In the genomic region with DNA sequence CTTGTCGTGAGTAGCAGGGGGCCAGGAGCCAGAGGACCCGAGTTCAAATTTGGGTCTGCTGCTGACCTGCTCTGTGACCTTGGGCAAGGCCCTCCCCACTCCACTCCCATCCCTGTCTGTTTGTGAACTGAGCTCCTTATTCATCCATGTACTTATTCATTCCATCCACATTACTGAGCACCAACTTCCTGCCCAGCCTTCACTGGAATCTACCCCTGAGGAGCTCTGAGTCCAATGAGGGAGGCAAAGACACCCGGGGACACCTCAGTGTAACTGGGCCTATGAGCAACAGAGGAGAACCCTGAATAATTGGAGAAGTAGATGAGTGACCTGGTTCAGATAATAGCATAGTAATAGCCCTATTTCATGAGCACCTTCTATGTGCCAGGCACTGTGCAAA, we compare ENCODE assay signal across 14 cellular contexts. TPM values are rescaled to one million over a fixed set of nuclear protein-coding genes. Genes with fewer than 3 reads are reported as not detected.
A peak's percentile ranks its signal among the peaks of the same experiment; 100 is the strongest.
DNase-seq lines count a peak whose midpoint lies in the region; ATAC-seq and TF ChIP-seq lines count a peak whose summit lies in the region.
"Had no signal": no experiment of that assay in that cellular context is flagged by ENCODE, and none has a peak within 500 bp of the region (broad histone marks: within the 10 kb centered on the region; RNA-seq: fewer than 3 reads in every experiment).

No MANE protein-coding gene starts in this region.

- no peak overlapping the region for H3K27ac ChIP-seq in brain microvascular endothelial cell
- H3K27ac ChIP-seq in prostate gland = no peak overlapping the region
- H3K27ac ChIP-seq: BLaER1 treated with 17β-estradiol and CSF1 and Interleukin-3, amounts not matched to agents 10 nM and 100 nM; pancreas had no signal

- no peak overlapping the region for H3K4me3 ChIP-seq in AG10803 (ENCODE audit: low read length)
- no peak overlapping the region for H3K4me3 ChIP-seq in brain microvascular endothelial cell (ENCODE audit: low read depth, low read length)
- no peak overlapping the region for H3K4me3 ChIP-seq in kidney epithelial cell (ENCODE audit: low read depth, low read length)
- H3K4me3 ChIP-seq in prostate gland = no peak overlapping the region
- H3K4me3 ChIP-seq: BLaER1 treated with 17β-estradiol and CSF1 and Interleukin-3, amounts not matched to agents 10 nM and 100 nM; mucosa of descending colon; pancreas had no signal

- DNase-seq in AG10803 (ENCODE audit: low read depth) = peak; percentile 76
- peak; percentile 47 for DNase-seq in LHCN-M2 (ENCODE audit: low read depth)
- peak; percentile 68 for DNase-seq in brain microvascular endothelial cell
- DNase-seq in kidney epithelial cell (ENCODE audit: low read depth) = peak; percentile 19
- no peak for DNase-seq in effector CD8-positive, alpha-beta T cell (lab: John Stamatoyannopoulos, UW)
- DNase-seq in prostate gland (ENCODE audit: low spot score) = no peak
- DNase-seq: activated naive CD8-positive, alpha-beta T cell treated with anti-CD3 and anti-CD28 coated beads, Interleukin-2, amount 10 ng/mL, durations not matched to agents 7 days and 5 days; immature natural killer cell; mucosa of descending colon; NCI-H1417 had no signal

- H3K9me3 ChIP-seq in prostate gland = no peaks in the 10 kb centered on the region
- H3K9me3 ChIP-seq: mucosa of descending colon, pancreas had no signal

- intact Hi-C loops in prostate gland (cut with DNase I) = no loop called here

- in situ Hi-C loops in brain microvascular endothelial cell (cut with HindIII; ENCODE audit: low pct_ligation_motif_present, low sequenced_read_pairs) = no loop called here

- no peaks in the 10 kb centered on the region for H3K27me3 ChIP-seq in brain microvascular endothelial cell (replicated peaks)
- H3K27me3 ChIP-seq in kidney epithelial cell (ENCODE audit: control insufficient read depth, insufficient read depth, low read length) = peaks cover 2% of the 10 kb centered on the region
- no peaks in the 10 kb centered on the region for H3K27me3 ChIP-seq in prostate gland (replicated peaks; ENCODE audit: insufficient read depth)
- H3K27me3 ChIP-seq: BLaER1 treated with 17β-estradiol and CSF1 and Interleukin-3, amounts not matched to agents 10 nM and 100 nM; pancreas had no signal

- TF ChIP-seq CTCF in AG10803 (conservative IDR thresholded peaks at IDR 0.05; ENCODE audit: low read length) (no peak), brain microvascular endothelial cell (IDR thresholded peaks at IDR 0.05; ENCODE audit: low read depth, low read length, missing control alignments) (no peak), kidney epithelial cell (IDR thresholded peaks at IDR 0.05; ENCODE audit: insufficient read depth, low read length, poor library complexity, severe bottlenecking) (no peak), prostate gland (IDR thresholded peaks at IDR 0.05) (no peak)

- ATAC-seq in GM21526 (IDR thresholded peaks at IDR 0.05; ENCODE audit: low FRiP score, unreplicated experiment) (no peak), GM21390 (IDR thresholded peaks at IDR 0.05; ENCODE audit: unreplicated experiment) (no peak)
- ATAC-seq: mucosa of descending colon, pancreas had no signal

- no peak for TF ChIP-seq POLR2A in prostate gland (IDR thresholded peaks at IDR 0.05)

- no peaks in the 10 kb centered on the region for H3K4me1 ChIP-seq in prostate gland (replicated peaks)
- H3K4me1 ChIP-seq: pancreas had no signal

- WGBS in prostate gland = 89% methylated on average over 3 of the region's 3 CpGs

- H3K36me3 ChIP-seq in brain microvascular endothelial cell (replicated peaks) (no peaks in the 10 kb centered on the region), kidney epithelial cell (ENCODE audit: control insufficient read depth, insufficient read depth, low read length) (no peaks in the 10 kb centered on the region), prostate gland (no peaks in the 10 kb centered on the region)
- H3K36me3 ChIP-seq: BLaER1 treated with 17β-estradiol and CSF1 and Interleukin-3, amounts not matched to agents 10 nM and 100 nM; pancreas had no signal

RNA-seq across cellular contexts. Expression of gene BSND, which starts 8.9 kb away (rescaled TPM):
- total RNA-seq in LHCN-M2 (2014; rRNA removed) = not detected in 2 replicates
- polyA plus RNA-seq in LHCN-M2 (2012) = not detected
- total RNA-seq in kidney epithelial cell = not detected in 2 replicates
- under 1 TPM in 1 of 2 donors, not detected in 1; 0.11 TPM for total RNA-seq in prostate gland
- total RNA-seq: activated naive CD8-positive, alpha-beta T cell treated with anti-CD3 and anti-CD28 coated beads, Interleukin-2, amount 10 ng/mL, durations not matched to agents 7 days and 5 days; mucosa of descending colon; pancreas had no signal
- polyA plus RNA-seq: immature natural killer cell had no signal

RNA-seq across cellular contexts. Expression of gene TMEM61, which starts 27.2 kb away (rescaled TPM):
- total RNA-seq in LHCN-M2 (2014; rRNA removed) (not detected in 2 replicates), kidney epithelial cell (0.41 and 1.6 TPM in 2 replicates), prostate gland (1 to 10 TPM; 2.4 to 5.4 TPM)
- not detected for polyA plus RNA-seq in LHCN-M2 (2012)
- total RNA-seq: activated naive CD8-positive, alpha-beta T cell treated with anti-CD3 and anti-CD28 coated beads, Interleukin-2, amount 10 ng/mL, durations not matched to agents 7 days and 5 days had no signal
- polyA plus RNA-seq: immature natural killer cell had no signal

RNA-seq across cellular contexts. Expression of gene PCSK9, which starts 31.7 kb away (rescaled TPM):
- total RNA-seq in LHCN-M2 (2014; rRNA removed) = 0.06 and 0.11 TPM in 2 replicates
- 0.23 TPM for polyA plus RNA-seq in LHCN-M2 (2012)
- 4.5 and 6.8 TPM in 2 replicates for total RNA-seq in kidney epithelial cell
- under 1 TPM in 1 of 2 donors, not detected in 1; 0.45 TPM for total RNA-seq in prostate gland
- total RNA-seq: activated naive CD8-positive, alpha-beta T cell treated with anti-CD3 and anti-CD28 coated beads, Interleukin-2, amount 10 ng/mL, durations not matched to agents 7 days and 5 days had no signal
- polyA plus RNA-seq: immature natural killer cell had no signal

Comparison
In these comparisons a context has a peak if more than half of its experiments do, and no peak if none do; other contexts are left out.
1. DNase-seq: peak in AG10803 (single experiment), LHCN-M2 (single experiment), brain microvascular endothelial cell (single experiment) and kidney epithelial cell (single experiment); none in effector CD8-positive, alpha-beta T cell (single experiment) and prostate gland (single experiment).